In the genomic region with DNA sequence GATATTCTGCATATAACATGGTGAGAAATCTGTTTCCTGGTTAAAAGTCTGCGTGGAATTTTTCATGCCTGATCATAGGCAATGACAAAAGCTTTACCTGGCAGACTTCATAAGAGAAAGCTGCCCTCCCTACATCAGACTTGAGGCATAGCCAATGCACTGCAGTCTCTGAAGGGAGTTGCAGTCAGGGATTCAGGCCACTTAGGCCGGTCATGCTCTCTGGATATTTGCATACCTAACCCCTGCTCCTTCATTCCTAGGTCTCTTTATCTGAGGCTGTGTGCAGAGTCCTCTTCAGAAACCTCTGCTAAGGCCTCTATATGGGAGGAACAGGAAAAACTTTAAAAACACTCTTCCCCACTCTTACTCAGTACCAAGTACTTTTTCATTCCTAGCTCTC, we compare ENCODE assay signal across 1 cellular context.
TF ChIP-seq lines count a peak whose summit lies in the region.

No MANE protein-coding gene starts in this region.

TF ChIP-seq in WTC11, 78 proteins besides CTCF, POLR2A, EP300 and RAD21 (continued from another document):
- TF ChIP-seq ZSCAN18 (CRISPR knock-in tag; IDR thresholded peaks at IDR 0.05) (no peak), ZBTB21 (CRISPR knock-in tag; IDR thresholded peaks at IDR 0.05; ENCODE audit: borderline replicate concordance) (no peak)
